ENCODE assay signal across 10 cellular contexts in the genomic region with DNA sequence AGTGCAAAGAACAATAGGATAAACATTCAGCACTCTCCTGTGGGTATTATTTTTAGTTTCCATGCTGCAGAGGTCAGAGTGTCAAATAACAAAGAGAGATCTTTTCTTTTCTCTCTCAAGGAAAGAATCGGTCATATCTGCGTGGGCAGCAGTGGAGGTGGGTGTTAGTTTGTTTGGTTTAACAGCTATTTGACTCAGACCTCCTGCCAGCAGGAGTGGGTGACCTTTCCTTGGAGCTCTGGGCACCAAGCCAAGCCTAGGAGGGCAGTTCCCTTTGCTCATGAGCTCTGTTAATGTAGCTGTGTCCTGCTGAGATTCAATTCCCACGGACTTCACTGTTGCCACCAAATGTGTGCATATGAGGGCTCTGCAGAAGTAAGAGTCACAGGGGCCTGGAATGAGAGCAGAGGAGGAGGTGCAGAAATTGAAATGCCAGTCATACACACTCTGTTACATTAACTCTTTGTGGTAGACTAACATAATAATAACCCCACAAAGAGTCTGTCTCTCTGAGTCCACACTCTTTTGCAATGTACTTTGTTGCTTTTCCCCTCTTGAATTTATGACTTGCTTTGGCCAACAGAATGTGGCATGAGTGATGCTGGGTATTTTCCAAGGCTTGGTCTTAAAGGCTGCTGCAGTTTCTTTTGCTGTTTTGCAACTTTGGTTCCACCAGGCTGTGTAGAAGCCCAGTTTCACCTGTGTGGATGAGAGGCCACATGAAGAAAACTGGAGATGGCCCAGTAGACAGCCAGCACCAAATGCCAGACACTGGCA.
DNase-seq lines count a peak whose midpoint lies in the region; ATAC-seq and TF ChIP-seq lines count a peak whose summit lies in the region.
"Had no signal": no experiment of that assay in that cellular context is flagged by ENCODE, and none has a peak within 500 bp of the region (broad histone marks: within the 10 kb centered on the region; RNA-seq: fewer than 3 reads in every experiment).

No MANE protein-coding gene starts in this region.

- H3K27ac Mint-ChIP-seq in progenitor cell of endocrine pancreas (no peak overlapping the region), natural killer cell (no peak overlapping the region)

- peaks cover 0 to 26% of the 10 kb centered on the region in 2 experiments; a peak in 3 of 4 replicates for H3K4me1 ChIP-seq in SK-N-SH (ENCODE audit: control insufficient read depth in 1 of 2, insufficient read depth in 2 of 2, low read depth in 1 of 2, low read length in 1 of 2)
- H3K4me1 ChIP-seq: Peyer's patch had no signal

- 0% methylated on average over 2 of the region's 3 CpGs for WGBS in SK-N-SH (ENCODE audit: low lambda C conversion rate)

- no peak overlapping the region for H3K9ac ChIP-seq in SK-N-SH
- H3K9ac ChIP-seq: BLaER1 had no signal

- H3K4me1 Mint-ChIP-seq in progenitor cell of endocrine pancreas (ENCODE audit: low read depth) (no peaks in the 10 kb centered on the region), natural killer cell (peaks cover 0 to 9% of the 10 kb centered on the region in 2 donors)

- H3K9me2 ChIP-seq in SK-N-SH: no peaks in the 10 kb centered on the region

- POLR2A ChIA-PET in SK-N-SH (lab: Yijun Ruan, JAX): no interaction called here

- peak overlapping the region in 1 of 2 experiments; percentile 81; a peak in 2 of 4 replicates for H3K27ac ChIP-seq in SK-N-SH (ENCODE audit: low read depth in 2 of 2, low read length in 1 of 2)
- H3K27ac ChIP-seq: BLaER1, Peyer's patch had no signal

- no peak overlapping the region for H3K4me3 Mint-ChIP-seq in progenitor cell of endocrine pancreas (ENCODE audit: low read depth)
- H3K4me3 Mint-ChIP-seq in natural killer cell: no peak overlapping the region

- intact Hi-C loops in natural killer cell (cut with micrococcal nuclease): no loop called here

- peaks cover 2% of the 10 kb centered on the region; the same call in 1 of the 2 replicates for H3K27me3 ChIP-seq in SK-N-SH (ENCODE audit: insufficient read depth)
- H3K27me3 ChIP-seq: BLaER1, Peyer's patch had no signal

- peak; percentile 32 for DNase-seq in NK-92 treated with Interleukin-12 subunit alpha and Interleukin-12 subunit beta, amount 100 ng/mL, for 24 hours (lab: John Stamatoyannopoulos, UW)
- DNase-seq in NK-92 (lab: John Stamatoyannopoulos, UW; ENCODE audit: unreplicated experiment): no peak
- DNase-seq in SK-N-SH: peak; percentile 25
- DNase-seq in fibroblast of peridontal ligament (ENCODE audit: extremely low read depth): peak; percentile 44
- peak; percentile 8 to 44 for DNase-seq in stimulated activated CD4-positive, alpha-beta T cell treated with anti-CD3 and anti-CD28 coated beads, Interleukin-12 subunit alpha, Interleukin-12 subunit beta, amount 100 ng/mL, for 24 hours (ENCODE audit: low read depth in 2 of 2)
- no peak for DNase-seq in progenitor cell of endocrine pancreas (ENCODE audit: low spot score, unreplicated experiment)
- no peak for DNase-seq in natural killer cell
- DNase-seq in OCI-M2 (lab: John Stamatoyannopoulos, UW; ENCODE audit: unreplicated experiment): no peak

- CTCF ChIA-PET in SK-N-SH (lab: Yijun Ruan, JAX): interaction anchor here (0.5 kb wide), 1 partner anchor 92 kb away, joined by 3 read pairs; no protein-coding TSS in a partner anchor

- no peak overlapping the region for H2AFZ ChIP-seq in SK-N-SH (ENCODE audit: low read depth)

- no peaks in the 10 kb centered on the region for H3K27me3 Mint-ChIP-seq in progenitor cell of endocrine pancreas
- peaks cover 4 to 5% of the 10 kb centered on the region in 2 donors for H3K27me3 Mint-ChIP-seq in natural killer cell (ENCODE audit: low read depth in 2 of 2)

- no peaks in the 10 kb centered on the region for H3K9me3 Mint-ChIP-seq in progenitor cell of endocrine pancreas (ENCODE audit: low read depth)
- no peaks in the 10 kb centered on the region for H3K9me3 Mint-ChIP-seq in natural killer cell

- H3K4me2 ChIP-seq in SK-N-SH: no peak overlapping the region
- H3K4me2 ChIP-seq: BLaER1 had no signal

- no peaks in the 10 kb centered on the region for H3K36me3 ChIP-seq in SK-N-SH (replicated peaks in 1 of 2; ENCODE audit: control insufficient read depth in 1 of 2, insufficient read depth in 2 of 2, low read length in 1 of 2)
- H3K36me3 ChIP-seq: Peyer's patch had no signal

- H3K9me3 ChIP-seq in SK-N-SH: no peaks in the 10 kb centered on the region
- H3K9me3 ChIP-seq: Peyer's patch had no signal

- H3F3A ChIP-seq in SK-N-SH (replicated peaks; ENCODE audit: insufficient read depth): no peaks in the 10 kb centered on the region

- H3K4me3 ChIP-seq in SK-N-SH (ENCODE audit: low read depth in 2 of 2, low read length in 1 of 2): no peak overlapping the region
- H3K4me3 ChIP-seq: BLaER1, Peyer's patch had no signal

- TF ChIP-seq RAD21 in SK-N-SH (IDR thresholded peaks at IDR 0.05; ENCODE audit: low read length): no peak

- peaks cover 25% of the 10 kb centered on the region for H3K36me3 Mint-ChIP-seq in progenitor cell of endocrine pancreas (ENCODE audit: insufficient read depth)
- no peaks in the 10 kb centered on the region for H3K36me3 Mint-ChIP-seq in natural killer cell

- no peaks in the 10 kb centered on the region for H4K20me1 ChIP-seq in SK-N-SH (ENCODE audit: insufficient read depth)
- H4K20me1 ChIP-seq: BLaER1 had no signal

- no peak for TF ChIP-seq EP300 in SK-N-SH (IDR thresholded peaks at IDR 0.05; ENCODE audit: borderline replicate concordance in 1 of 2, low read depth in 1 of 2, low read length in 1 of 2)

- ATAC-seq in natural killer cell: no peak

- no peaks in the 10 kb centered on the region for H3K79me2 ChIP-seq in SK-N-SH (ENCODE audit: insufficient read depth)

- TF ChIP-seq CTCF in SK-N-SH (IDR thresholded peaks at IDR 0.05): no peak
- TF ChIP-seq CTCF in progenitor cell of endocrine pancreas (IDR thresholded peaks at IDR 0.05; ENCODE audit: unreplicated experiment): no peak
- no peak for TF ChIP-seq CTCF in natural killer cell (IDR thresholded peaks at IDR 0.05)

TF ChIP-seq in SK-N-SH, 30 proteins besides CTCF, POLR2A, EP300 and RAD21 (continues in another document):
- TF ChIP-seq, protein P1, sequence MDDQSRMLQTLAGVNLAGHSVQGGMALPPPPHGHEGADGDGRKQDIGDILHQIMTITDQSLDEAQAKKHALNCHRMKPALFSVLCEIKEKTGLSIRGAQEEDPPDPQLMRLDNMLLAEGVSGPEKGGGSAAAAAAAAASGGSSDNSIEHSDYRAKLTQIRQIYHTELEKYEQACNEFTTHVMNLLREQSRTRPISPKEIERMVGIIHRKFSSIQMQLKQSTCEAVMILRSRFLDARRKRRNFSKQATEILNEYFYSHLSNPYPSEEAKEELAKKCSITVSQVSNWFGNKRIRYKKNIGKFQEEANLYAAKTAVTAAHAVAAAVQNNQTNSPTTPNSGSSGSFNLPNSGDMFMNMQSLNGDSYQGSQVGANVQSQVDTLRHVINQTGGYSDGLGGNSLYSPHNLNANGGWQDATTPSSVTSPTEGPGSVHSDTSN (IDR thresholded peaks at IDR 0.05): no peak
- TF ChIP-seq SMC3 (IDR thresholded peaks at IDR 0.05; ENCODE audit: low read depth, low read length) (no peak), JUND (IDR thresholded peaks at IDR 0.05) (no peak), RFX5 (IDR thresholded peaks at IDR 0.05; ENCODE audit: low read length) (no peak), SIN3A (IDR thresholded peaks at IDR 0.05; ENCODE audit: borderline replicate concordance, low read depth, low read length) (no peak), MEF2A (IDR thresholded peaks at IDR 0.05; ENCODE audit: borderline replicate concordance, low read depth) (no peak), FOSL2 (IDR thresholded peaks at IDR 0.05; ENCODE audit: borderline replicate concordance, low read depth) (no peak), RCOR1 (IDR thresholded peaks at IDR 0.05; ENCODE audit: low read length) (no peak), GABPA (IDR thresholded peaks at IDR 0.05; ENCODE audit: low read depth) (no peak), FOXM1 (IDR thresholded peaks at IDR 0.05; ENCODE audit: low read depth) (no peak), TCF12 (IDR thresholded peaks at IDR 0.05) (no peak), CHD2 (IDR thresholded peaks at IDR 0.05; ENCODE audit: low read length, partially characterized antibody) (no peak)
- TF ChIP-seq, protein P2, sequence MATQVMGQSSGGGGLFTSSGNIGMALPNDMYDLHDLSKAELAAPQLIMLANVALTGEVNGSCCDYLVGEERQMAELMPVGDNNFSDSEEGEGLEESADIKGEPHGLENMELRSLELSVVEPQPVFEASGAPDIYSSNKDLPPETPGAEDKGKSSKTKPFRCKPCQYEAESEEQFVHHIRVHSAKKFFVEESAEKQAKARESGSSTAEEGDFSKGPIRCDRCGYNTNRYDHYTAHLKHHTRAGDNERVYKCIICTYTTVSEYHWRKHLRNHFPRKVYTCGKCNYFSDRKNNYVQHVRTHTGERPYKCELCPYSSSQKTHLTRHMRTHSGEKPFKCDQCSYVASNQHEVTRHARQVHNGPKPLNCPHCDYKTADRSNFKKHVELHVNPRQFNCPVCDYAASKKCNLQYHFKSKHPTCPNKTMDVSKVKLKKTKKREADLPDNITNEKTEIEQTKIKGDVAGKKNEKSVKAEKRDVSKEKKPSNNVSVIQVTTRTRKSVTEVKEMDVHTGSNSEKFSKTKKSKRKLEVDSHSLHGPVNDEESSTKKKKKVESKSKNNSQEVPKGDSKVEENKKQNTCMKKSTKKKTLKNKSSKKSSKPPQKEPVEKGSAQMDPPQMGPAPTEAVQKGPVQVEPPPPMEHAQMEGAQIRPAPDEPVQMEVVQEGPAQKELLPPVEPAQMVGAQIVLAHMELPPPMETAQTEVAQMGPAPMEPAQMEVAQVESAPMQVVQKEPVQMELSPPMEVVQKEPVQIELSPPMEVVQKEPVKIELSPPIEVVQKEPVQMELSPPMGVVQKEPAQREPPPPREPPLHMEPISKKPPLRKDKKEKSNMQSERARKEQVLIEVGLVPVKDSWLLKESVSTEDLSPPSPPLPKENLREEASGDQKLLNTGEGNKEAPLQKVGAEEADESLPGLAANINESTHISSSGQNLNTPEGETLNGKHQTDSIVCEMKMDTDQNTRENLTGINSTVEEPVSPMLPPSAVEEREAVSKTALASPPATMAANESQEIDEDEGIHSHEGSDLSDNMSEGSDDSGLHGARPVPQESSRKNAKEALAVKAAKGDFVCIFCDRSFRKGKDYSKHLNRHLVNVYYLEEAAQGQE (IDR thresholded peaks at IDR 0.05; ENCODE audit: low read depth, low read length): no peak
- TF ChIP-seq, protein P3, sequence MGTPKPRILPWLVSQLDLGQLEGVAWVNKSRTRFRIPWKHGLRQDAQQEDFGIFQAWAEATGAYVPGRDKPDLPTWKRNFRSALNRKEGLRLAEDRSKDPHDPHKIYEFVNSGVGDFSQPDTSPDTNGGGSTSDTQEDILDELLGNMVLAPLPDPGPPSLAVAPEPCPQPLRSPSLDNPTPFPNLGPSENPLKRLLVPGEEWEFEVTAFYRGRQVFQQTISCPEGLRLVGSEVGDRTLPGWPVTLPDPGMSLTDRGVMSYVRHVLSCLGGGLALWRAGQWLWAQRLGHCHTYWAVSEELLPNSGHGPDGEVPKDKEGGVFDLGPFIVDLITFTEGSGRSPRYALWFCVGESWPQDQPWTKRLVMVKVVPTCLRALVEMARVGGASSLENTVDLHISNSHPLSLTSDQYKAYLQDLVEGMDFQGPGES (IDR thresholded peaks at IDR 0.05; ENCODE audit: low read depth, low read length): no peak

Comparison
In these comparisons a context has a peak if more than half of its experiments do, and no peak if none do; other contexts are left out.
1. DNase-seq: peak in NK-92 treated with Interleukin-12 subunit alpha and Interleukin-12 subunit beta, amount 100 ng/mL, for 24 hours (single experiment), SK-N-SH (single experiment), fibroblast of peridontal ligament (single experiment) and stimulated activated CD4-positive, alpha-beta T cell treated with anti-CD3 and anti-CD28 coated beads, Interleukin-12 subunit alpha, Interleukin-12 subunit beta, amount 100 ng/mL, for 24 hours (2 of 2); none in NK-92 (single experiment), progenitor cell of endocrine pancreas (single experiment), natural killer cell (single experiment) and OCI-M2 (single experiment).